Comparison of ENCODE assay signal across 1 cellular context in genomic region chr2:108612153-108612513, GRCh38.
TF ChIP-seq lines count a peak whose summit lies in the region.

No MANE protein-coding gene starts in this region.

TF ChIP-seq in GM12878, 131 proteins besides CTCF, POLR2A, EP300 and RAD21 (continued from another document):
- TF ChIP-seq SKIL (IDR thresholded peaks at IDR 0.05; ENCODE audit: low read depth, poor library complexity, severe bottlenecking) (no peak), ZNF207 (IDR thresholded peaks at IDR 0.05; ENCODE audit: borderline replicate concordance) (no peak), RUNX3 (IDR thresholded peaks at IDR 0.05; ENCODE audit: low read length) (peak; percentile 97), ZBED1 (IDR thresholded peaks at IDR 0.05; ENCODE audit: borderline replicate concordance) (peak; percentile 73; the same call in 1 of the 2 replicates), ZBTB40 (IDR thresholded peaks at IDR 0.05; ENCODE audit: borderline replicate concordance) (no peak), IRF3 (IDR thresholded peaks at IDR 0.05) (no peak), NFYA (IDR thresholded peaks at IDR 0.05; ENCODE audit: borderline replicate concordance, low read depth, low read length) (no peak), ZZZ3 (IDR thresholded peaks at IDR 0.05; ENCODE audit: control insufficient read depth, insufficient read length, low read depth) (no peak), STAT1 (conservative IDR thresholded peaks at IDR 0.05) (no peak), SPI1 (IDR thresholded peaks at IDR 0.05; ENCODE audit: borderline replicate concordance, insufficient read depth, low read depth, low read length) (peak; percentile 98), SMARCA5 (IDR thresholded peaks at IDR 0.05) (no peak), ATF2 (IDR thresholded peaks at IDR 0.05; ENCODE audit: low read length) (peak; percentile 88), RB1 (IDR thresholded peaks at IDR 0.05; ENCODE audit: borderline replicate concordance) (no peak), PKNOX1 (IDR thresholded peaks at IDR 0.05) (no peak), EGR1 (IDR thresholded peaks at IDR 0.05; ENCODE audit: borderline replicate concordance in 1 of 2, low read depth in 2 of 2, low read length in 2 of 2) (peak; percentile 78 to 100), NKRF (conservative IDR thresholded peaks at IDR 0.05) (no peak), IRF5 (IDR thresholded peaks at IDR 0.05; ENCODE audit: borderline replicate concordance) (no peak), RFX5 (IDR thresholded peaks at IDR 0.05; ENCODE audit: low read depth, low read length) (no peak), SMAD1 (IDR thresholded peaks at IDR 0.05; ENCODE audit: low read depth, partially characterized antibody) (peak; percentile 74), EED (IDR thresholded peaks at IDR 0.05; ENCODE audit: low read depth) (peak; percentile 89), MTA3 (IDR thresholded peaks at IDR 0.05; ENCODE audit: borderline replicate concordance, low read length) (peak; percentile 96; the same call in 1 of the 2 replicates), RBBP5 (conservative IDR thresholded peaks at IDR 0.05) (0 out of 2 replicates have a peak, but pooled peaks have one; percentile 45), ZNF24 (IDR thresholded peaks at IDR 0.05) (peak; percentile 64; the same call in 1 of the 2 replicates), FOS (IDR thresholded peaks at IDR 0.05; ENCODE audit: borderline replicate concordance, extremely low read depth, insufficient read length) (no peak), USF2 (IDR thresholded peaks at IDR 0.05; ENCODE audit: borderline replicate concordance, low read depth, low read length) (no peak), ZNF622 (IDR thresholded peaks at IDR 0.05) (no peak), JUNB (IDR thresholded peaks at IDR 0.05) (no peak; the same call in none of the 2 replicates), IKZF1 (conservative IDR thresholded peaks at IDR 0.05) (no peak), CBX5 (IDR thresholded peaks at IDR 0.05; ENCODE audit: low read depth) (no peak), SMC3 (IDR thresholded peaks at IDR 0.05; ENCODE audit: borderline replicate concordance, low read length) (no peak), BRCA1 (IDR thresholded peaks at IDR 0.05; ENCODE audit: low read depth, low read length) (no peak), CREM (IDR thresholded peaks at IDR 0.05; ENCODE audit: low read depth) (peak; percentile 90), ZBTB33 (IDR thresholded peaks at IDR 0.05) (no peak), CHD1 (IDR thresholded peaks at IDR 0.05; ENCODE audit: low read depth, low read length) (peak; percentile 49; the same call in 1 of the 2 replicates), HDGF (IDR thresholded peaks at IDR 0.05) (no peak), PML (IDR thresholded peaks at IDR 0.05; ENCODE audit: low read length) (no peak; the same call in 1 of the 2 replicates), NR2F1 (conservative IDR thresholded peaks at IDR 0.05) (no peak), USF1 (IDR thresholded peaks at IDR 0.05; ENCODE audit: borderline replicate concordance, extremely low read length, insufficient read depth, low read depth, low read length) (no peak), SP1 (IDR thresholded peaks at IDR 0.05; ENCODE audit: low read depth, low read length) (peak; percentile 80), HCFC1 (IDR thresholded peaks at IDR 0.05; ENCODE audit: low read length) (no peak)
TF ChIP-seq in GM12878: peak in this region for 46.
